Comparison of ENCODE assay signal across 28 cellular contexts in genomic region chr1:15146971-15147376, GRCh38. TPM values are rescaled to one million over a fixed set of nuclear protein-coding genes. Genes with fewer than 3 reads are reported as not detected.
DNase-seq lines count a peak whose midpoint lies in the region; ATAC-seq and TF ChIP-seq lines count a peak whose summit lies in the region.
"Had no signal": no experiment of that assay in that cellular context is flagged by ENCODE, and none has a peak within 500 bp of the region (broad histone marks: within the 10 kb centered on the region; RNA-seq: fewer than 3 reads in every experiment).

No MANE protein-coding gene starts in this region.

- H3K4me3 Mint-ChIP-seq in CD8-positive, alpha-beta T cell = no peak overlapping the region
- H3K4me3 Mint-ChIP-seq: stimulated activated naive B cell treated with anti-CD40 and anti-IgM and Interleukin-4, amounts not matched to agents 10 μg/mL and 1 μg/mL and 100 μg/mL, for 72 hours; T-helper 1 cell treated with Interleukin-12 subunit alpha and Interleukin-12 subunit beta and Interleukin-4 antibody, amounts not matched to agents 30 μg/mL and 1 μg/mL, for 36 hours had no signal

- no peak for TF ChIP-seq CTCF in CD8-positive, alpha-beta T cell (IDR thresholded peaks at IDR 0.05)

- peak overlapping the region in 1 of 2 donors; percentile 29 for H3K9ac ChIP-seq in stomach smooth muscle (ENCODE audit: low read length in 2 of 2)
- H3K9ac ChIP-seq: GM23248 had no signal

- WGBS in mesodermal cell (ENCODE audit: insufficient coverage in 2 of 2), 2 experiments = 82 to 84% methylated on average over 4 of the region's 4 CpGs

- peaks cover 4% of the 10 kb centered on the region for H3K9me3 Mint-ChIP-seq in CD8-positive, alpha-beta T cell

- H3K27ac ChIP-seq in mesodermal cell (ENCODE audit: low read depth, low read length, severe bottlenecking) (peak overlapping the region; percentile 32), stomach smooth muscle (ENCODE audit: low read length) (peak overlapping the region; percentile 76)
- H3K27ac ChIP-seq in CD8-positive, alpha-beta T cell (ENCODE audit: low read depth, low read length) = no peak overlapping the region
- H3K27ac ChIP-seq: coronary artery, epithelial cell of prostate, GM23248, left lung, neutrophil, psoas muscle had no signal

- H3K4me3 ChIP-seq in mesodermal cell (ENCODE audit: extremely low read depth, insufficient read depth, low read length, poor library complexity, severe bottlenecking) (no peak overlapping the region), stomach smooth muscle (ENCODE audit: low read length in 2 of 2) (no peak overlapping the region)
- H3K4me3 ChIP-seq in CD8-positive, alpha-beta T cell (ENCODE audit: low read depth, low read length) = no peak overlapping the region
- H3K4me3 ChIP-seq: coronary artery, GM23248, left lung, psoas muscle, skin epidermis had no signal

- DNase-seq in GDM1 (lab: John Stamatoyannopoulos, UW) (peak; percentile 11), RPMI8226 (peak; percentile 62), DMS114 treated with DMSO at 0.1 percent for 48 hours (lab: John Stamatoyannopoulos, UW; ENCODE audit: unreplicated experiment) (no peak), NCI-H2081 treated with DMSO at 0.1 percent for 48 hours (lab: John Stamatoyannopoulos, UW) (no peak)
- DNase-seq in CD8-positive, alpha-beta T cell = no peak
- DNase-seq: ACHN; activated CD4-positive, alpha-beta T cell treated with anti-CD3 and anti-CD28 coated beads, Interleukin-2, amount 50 U/mL, for 4 hours; activated T-cell treated with anti-CD3 and anti-CD28 coated beads, Interleukin-2, amount 50 U/mL, for 48 hours; BE2C; DMS153; effector memory CD4-positive, alpha-beta T cell; GM23248; IMR-90; left lung; mesenchymal stem cell; NCI-H1092 treated with DMSO at 0.1 percent for 48 hours; NCI-H1694 treated with DMSO at 0.1 percent for 48 hours; NCI-H2171 treated with DMSO at 0.1 percent for 48 hours; NCI-H510A; psoas muscle; stimulated activated naive B cell treated with anti-CD40 and anti-IgM and Interleukin-4, amounts not matched to agents 10 μg/mL and 1 μg/mL and 100 μg/mL, for 72 hours had no signal

- no peaks in the 10 kb centered on the region for H3K27me3 ChIP-seq in stomach smooth muscle (ENCODE audit: control insufficient read depth in 1 of 2, insufficient read depth in 2 of 2, low read length in 2 of 2)
- H3K27me3 ChIP-seq in CD8-positive, alpha-beta T cell (ENCODE audit: insufficient read depth, low read length) = peaks cover 11% of the 10 kb centered on the region
- H3K27me3 ChIP-seq: BE2C had no signal

- H3K36me3 Mint-ChIP-seq in CD8-positive, alpha-beta T cell = no peaks in the 10 kb centered on the region
- H3K36me3 Mint-ChIP-seq: stimulated activated naive B cell treated with anti-CD40 and anti-IgM and Interleukin-4, amounts not matched to agents 10 μg/mL and 1 μg/mL and 100 μg/mL, for 72 hours had no signal

- H3K4me1 ChIP-seq in mesodermal cell (ENCODE audit: control insufficient read depth, insufficient read depth, low read length, poor library complexity, severe bottlenecking) (peaks cover 19% of the 10 kb centered on the region), stomach smooth muscle (ENCODE audit: control insufficient read depth, insufficient read depth, low read length) (peaks cover 31% of the 10 kb centered on the region)
- no peaks in the 10 kb centered on the region for H3K4me1 ChIP-seq in CD8-positive, alpha-beta T cell (ENCODE audit: insufficient read depth, low read length)
- H3K4me1 ChIP-seq: psoas muscle had no signal

- H3K4me1 Mint-ChIP-seq in CD8-positive, alpha-beta T cell (ENCODE audit: low read depth) = peaks cover 2% of the 10 kb centered on the region

- H3K27me3 Mint-ChIP-seq in CD8-positive, alpha-beta T cell (ENCODE audit: low read depth) = peaks cover 49% of the 10 kb centered on the region

- intact Hi-C loops in CD8-positive, alpha-beta T cell (cut with DNase I, micrococcal nuclease) = no loop called here

- ATAC-seq in CD8-positive, alpha-beta T cell = no peak
- ATAC-seq: left lung, psoas muscle had no signal

- peaks cover 10% of the 10 kb centered on the region for H3K9me3 ChIP-seq in mesodermal cell (ENCODE audit: control insufficient read depth, low read length)
- no peaks in the 10 kb centered on the region for H3K9me3 ChIP-seq in stomach smooth muscle (ENCODE audit: control insufficient read depth in 2 of 2, low read length in 2 of 2)
- no peaks in the 10 kb centered on the region for H3K9me3 ChIP-seq in CD8-positive, alpha-beta T cell (ENCODE audit: low read length)
- H3K9me3 ChIP-seq: BE2C, left lung, neutrophil, psoas muscle had no signal

- CTCF ChIA-PET in CD8-positive, alpha-beta T cell (lab: Charles Lee) = no interaction called here

- no peak overlapping the region for H3K27ac Mint-ChIP-seq in CD8-positive, alpha-beta T cell
- H3K27ac Mint-ChIP-seq: stimulated activated naive B cell treated with anti-CD40 and anti-IgM and Interleukin-4, amounts not matched to agents 10 μg/mL and 1 μg/mL and 100 μg/mL, for 72 hours; T-helper 1 cell treated with Interleukin-12 subunit alpha and Interleukin-12 subunit beta and Interleukin-4 antibody, amounts not matched to agents 30 μg/mL and 1 μg/mL, for 36 hours had no signal

- no peaks in the 10 kb centered on the region for H3K36me3 ChIP-seq in mesodermal cell (ENCODE audit: control insufficient read depth, insufficient read depth, low read length)
- H3K36me3 ChIP-seq in stomach smooth muscle (ENCODE audit: control insufficient read depth in 2 of 2, insufficient read depth in 2 of 2, low read length in 2 of 2) = no peaks in the 10 kb centered on the region
- no peaks in the 10 kb centered on the region for H3K36me3 ChIP-seq in CD8-positive, alpha-beta T cell (ENCODE audit: insufficient read depth, low read length)
- H3K36me3 ChIP-seq: BE2C, left lung, neutrophil had no signal

- POLR2A ChIA-PET in CD8-positive, alpha-beta T cell (lab: Charles Lee) = no interaction called here

RNA-seq across cellular contexts. Expression of gene TMEM51, which starts 6.6 kb away (rescaled TPM):
- polyA plus RNA-seq in mesodermal cell (2013, experiment 1 of 2) = 10.7 TPM
- polyA plus RNA-seq in mesodermal cell (2013, experiment 2 of 2) = 11.4 TPM
- not detected for total RNA-seq in CD8-positive, alpha-beta T cell

Comparison
In these comparisons a context has a peak if more than half of its experiments do, and no peak if none do; other contexts are left out.
1. DNase-seq: peak in GDM1 (single experiment) and RPMI8226 (single experiment); none in CD8-positive, alpha-beta T cell (0 of 7), DMS114 treated with DMSO at 0.1 percent for 48 hours (single experiment) and NCI-H2081 treated with DMSO at 0.1 percent for 48 hours (single experiment).